22 cellular contexts compared by ENCODE assay signal in genomic region chr11:10349806-10350205, GRCh38. TPM values are rescaled to one million over a fixed set of nuclear protein-coding genes. Genes with fewer than 3 reads are reported as not detected.
A peak's percentile ranks its signal among the peaks of the same experiment; 100 is the strongest.
DNase-seq lines count a peak whose midpoint lies in the region; ATAC-seq, FAIRE-seq and TF ChIP-seq lines count a peak whose summit lies in the region.
"Had no signal": no experiment of that assay in that cellular context is flagged by ENCODE, and none has a peak within 500 bp of the region (broad histone marks: within the 10 kb centered on the region; RNA-seq: fewer than 3 reads in every experiment).

No MANE protein-coding gene starts in this region.

- H3K36me3 ChIP-seq in esophagus muscularis mucosa (no peaks in the 10 kb centered on the region), suprapubic skin (no peaks in the 10 kb centered on the region)
- H3K36me3 ChIP-seq: BLaER1 treated with 17β-estradiol and CSF1 and Interleukin-3, amounts not matched to agents 10 nM and 100 nM had no signal

- WGBS in esophagus muscularis mucosa, result 87% methylated on average over 1 of the region's 1 CpG
- 77% methylated on average over 1 of the region's 1 CpG for WGBS in suprapubic skin

- H3K36me3 Mint-ChIP-seq in Calu3 (ENCODE audit: insufficient read depth, unreplicated experiment), result no peaks in the 10 kb centered on the region
- H3K36me3 Mint-ChIP-seq: natural killer cell had no signal

- H3K4me3 ChIP-seq in esophagus muscularis mucosa (no peak overlapping the region), suprapubic skin (no peak overlapping the region)
- H3K4me3 ChIP-seq: A549; BLaER1 treated with 17β-estradiol and CSF1 and Interleukin-3, amounts not matched to agents 10 nM and 100 nM had no signal

- DNase-seq in NCI-H2196 (lab: John Stamatoyannopoulos, UW; ENCODE audit: unreplicated experiment) (peak; percentile 33), NCI-H2196 treated with DMSO at 0.1 percent for 48 hours (lab: John Stamatoyannopoulos, UW; ENCODE audit: unreplicated experiment) (no peak), NCI-H2081 (lab: John Stamatoyannopoulos, UW) (peak; percentile 11 to 54), esophagus muscularis mucosa (ENCODE audit: extremely low spot score) (peak; percentile 77), suprapubic skin (ENCODE audit: low spot score in 2 of 2) (no peak), Calu3 (no peak), HTR-8/SVneo (ENCODE audit: insufficient read length, low spot score) (no peak)
- DNase-seq: activated CD4-positive, alpha-beta T cell treated with anti-CD3 and anti-CD28 coated beads for 4 hours; amniotic stem cell; GOT3; KBM-7; MV-4-11; natural killer cell; posterior cingulate gyrus; stimulated activated naive CD8-positive, alpha-beta T cell treated with anti-CD3 and anti-CD28 coated beads, Interleukin-15, amount 100 ng/mL, for 72 hours had no signal

- TF ChIP-seq CTCF in esophagus muscularis mucosa (IDR thresholded peaks at IDR 0.05) (no peak), suprapubic skin (IDR thresholded peaks at IDR 0.05) (no peak), Calu3 (IDR thresholded peaks at IDR 0.05; ENCODE audit: unreplicated experiment) (no peak)

- no peak for ATAC-seq in GM21381 (IDR thresholded peaks at IDR 0.05; ENCODE audit: unreplicated experiment)
- ATAC-seq: natural killer cell; stimulated activated naive CD8-positive, alpha-beta T cell treated with anti-CD3 and anti-CD28 coated beads, Interleukin-15, amount 100 ng/mL, for 72 hours had no signal

- no peak overlapping the region for H3K27ac Mint-ChIP-seq in Calu3 (ENCODE audit: unreplicated experiment)
- H3K27ac Mint-ChIP-seq: natural killer cell had no signal

- intact Hi-C loops in esophagus muscularis mucosa (cut with DNase I), result no loop called here
- intact Hi-C loops in Calu3 (cut with micrococcal nuclease; ENCODE audit: unreplicated experiment), result no loop called here

- H3K27me3 ChIP-seq in esophagus muscularis mucosa, result no peaks in the 10 kb centered on the region
- H3K27me3 ChIP-seq in suprapubic skin, result no peaks in the 10 kb centered on the region
- H3K27me3 ChIP-seq: BLaER1 treated with 17β-estradiol and CSF1 and Interleukin-3, amounts not matched to agents 10 nM and 100 nM; foreskin keratinocyte had no signal

- H3K4me1 Mint-ChIP-seq in Calu3 (ENCODE audit: low read depth, unreplicated experiment), result peaks cover 38% of the 10 kb centered on the region
- H3K4me1 Mint-ChIP-seq: natural killer cell; stimulated activated naive CD8-positive, alpha-beta T cell treated with anti-CD3 and anti-CD28 coated beads, Interleukin-15, amount 100 ng/mL, for 72 hours had no signal

- BruUV-seq in Calu3 (replicated peaks; lab: Mats Ljungman, UMichigan), result no TSS peak

- H3K4me1 ChIP-seq in esophagus muscularis mucosa, result peaks cover 12 to 28% (median 15%) of the 10 kb centered on the region in 4 donors
- H3K4me1 ChIP-seq in suprapubic skin, result peaks cover 15% of the 10 kb centered on the region

- no peak for FAIRE-seq in HTR-8/SVneo (lab: Jason Lieb, UNC)
- FAIRE-seq: A549, D721Med, G401.6, TTC549 had no signal

- no peak for TF ChIP-seq EP300 in esophagus muscularis mucosa (IDR thresholded peaks at IDR 0.05)
- no peak for TF ChIP-seq EP300 in suprapubic skin (IDR thresholded peaks at IDR 0.05)

- H3K9me3 Mint-ChIP-seq in Calu3 (ENCODE audit: low read depth, unreplicated experiment), result no peaks in the 10 kb centered on the region
- H3K9me3 Mint-ChIP-seq: natural killer cell; stimulated activated naive CD8-positive, alpha-beta T cell treated with anti-CD3 and anti-CD28 coated beads, Interleukin-15, amount 100 ng/mL, for 72 hours had no signal

- CTCF ChIA-PET in Calu3 (lab: Charles Lee), result no interaction called here

- TF ChIP-seq POLR2A in esophagus muscularis mucosa (IDR thresholded peaks at IDR 0.05; ENCODE audit: low read depth) (no peak), suprapubic skin (IDR thresholded peaks at IDR 0.05) (no peak)

- H3K4me3 Mint-ChIP-seq in Calu3 (ENCODE audit: low read depth, unreplicated experiment), result no peak overlapping the region
- H3K4me3 Mint-ChIP-seq: natural killer cell; stimulated activated naive CD8-positive, alpha-beta T cell treated with anti-CD3 and anti-CD28 coated beads, Interleukin-15, amount 100 ng/mL, for 72 hours had no signal

- H3K9me3 ChIP-seq in esophagus muscularis mucosa, result no peaks in the 10 kb centered on the region
- no peaks in the 10 kb centered on the region for H3K9me3 ChIP-seq in suprapubic skin
- H3K9me3 ChIP-seq: A549; BLaER1 treated with 17β-estradiol and CSF1 and Interleukin-3, amounts not matched to agents 10 nM and 100 nM had no signal

- no peaks in the 10 kb centered on the region for H3K27me3 Mint-ChIP-seq in Calu3 (ENCODE audit: unreplicated experiment)

- H3K27ac ChIP-seq in esophagus muscularis mucosa (replicated peaks in 1 of 4), result no peak overlapping the region
- H3K27ac ChIP-seq in suprapubic skin, result peak overlapping the region; percentile 37
- H3K27ac ChIP-seq: BLaER1 treated with 17β-estradiol and CSF1 and Interleukin-3, amounts not matched to agents 10 nM and 100 nM; foreskin keratinocyte had no signal

RNA-seq across cellular contexts. Expression of gene ADM, which starts 44.9 kb away (rescaled TPM):
- total RNA-seq in esophagus muscularis mucosa (100 to 1,000 TPM in 2 of 4 donors, 10 to 100 TPM in 2; 57.3 to 152 (median 105) TPM), suprapubic skin (100 to 1,000 TPM in 1 of 4 donors, 10 to 100 TPM in 3; 48.7 to 140 (median 69.0) TPM), Calu3 (2022) (2.0 and 4.6 TPM in 2 replicates)

RNA-seq across cellular contexts. Expression of gene SBF2, which starts 55.8 kb away (rescaled TPM):
- 10 to 100 TPM; 44.6 to 59.4 (median 53.4) TPM for total RNA-seq in esophagus muscularis mucosa
- total RNA-seq in suprapubic skin, result 100 to 1,000 TPM in 1 of 4 donors, 10 to 100 TPM in 3; 42.3 to 106 (median 45.3) TPM
- total RNA-seq in Calu3 (2022), result 36.1 and 39.0 TPM in 2 replicates

Comparison
In these comparisons a context has a peak if more than half of its experiments do, and no peak if none do; other contexts are left out.
1. DNase-seq: peak in NCI-H2196 (single experiment), NCI-H2081 (2 of 2) and esophagus muscularis mucosa (single experiment); none in NCI-H2196 treated with DMSO at 0.1 percent for 48 hours (single experiment), suprapubic skin (0 of 2), Calu3 (single experiment) and HTR-8/SVneo (single experiment).